In the genomic region with DNA sequence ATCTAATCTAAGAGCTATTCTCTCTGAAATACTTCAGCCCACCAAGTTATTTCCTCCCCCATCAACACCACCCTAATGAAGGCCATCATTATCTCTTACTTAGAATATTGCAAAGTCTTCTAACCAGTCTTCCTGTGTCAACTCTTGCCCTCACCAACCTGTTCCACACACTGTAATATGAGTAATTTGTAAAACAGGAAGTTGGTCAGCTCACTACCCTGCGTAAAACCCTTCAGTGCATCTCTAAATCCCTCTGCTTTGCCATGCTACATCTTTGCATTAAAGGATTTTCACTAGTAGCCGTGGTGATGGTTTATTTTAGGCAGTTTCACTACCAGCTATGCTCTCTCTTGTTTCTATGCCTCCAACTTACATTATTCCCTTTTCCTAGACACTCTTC, we compare ENCODE assay signal across 8 cellular contexts.
DNase-seq lines count a peak whose midpoint lies in the region; ATAC-seq, FAIRE-seq and TF ChIP-seq lines count a peak whose summit lies in the region.

No MANE protein-coding gene starts in this region.

- TF ChIP-seq CTCF in right atrium auricular region (IDR thresholded peaks at IDR 0.05) (no peak), kidney (IDR thresholded peaks at IDR 0.05; ENCODE audit: borderline replicate concordance, extremely low read depth, insufficient read depth) (no peak)

- no peak for FAIRE-seq in kidney (lab: Jason Lieb, UNC)

- H3K9me3 ChIP-seq in right atrium auricular region (no peaks in the 10 kb centered on the region), kidney (ENCODE audit: control insufficient read depth in 1 of 2, low read length in 2 of 2) (no peaks in the 10 kb centered on the region)

- H3K4me3 ChIP-seq in right atrium auricular region (no peak overlapping the region), kidney (ENCODE audit: low read length in 2 of 2) (no peak overlapping the region)

- H3K4me1 ChIP-seq in right atrium auricular region (peaks cover 0 to 3% of the 10 kb centered on the region in 2 donors), kidney (ENCODE audit: control insufficient read depth in 1 of 2, insufficient read depth in 1 of 2, low read depth in 1 of 2, low read length in 2 of 2) (peaks cover 4% of the 10 kb centered on the region in 2 donors)

- H3K27ac ChIP-seq in right atrium auricular region (no peak overlapping the region), kidney (ENCODE audit: low read depth in 2 of 2, low read length in 2 of 2) (no peak overlapping the region)

- no peak overlapping the region for H3K9ac ChIP-seq in kidney (ENCODE audit: low read length in 2 of 2)

- no peak for DNase-seq in left ventricle myocardium superior
- DNase-seq in right atrium auricular region (ENCODE audit: low spot score): no peak
- peak; percentile 2 for DNase-seq in RPMI7951 (ENCODE audit: low read depth)
- no peak for DNase-seq in stimulated activated naive CD8-positive, alpha-beta T cell treated with anti-CD3 and anti-CD28 coated beads, Interleukin-15, Interleukin-2, amounts not matched to agents 100 U/mL and 50 U/mL, for 24 hours
- DNase-seq in T1000 (lab: John Stamatoyannopoulos, UW): no peak
- no peak for DNase-seq in GM19240 (ENCODE audit: insufficient read length, low spot score)
- DNase-seq in kidney: no peak

- intact Hi-C loops in left ventricle myocardium superior (cut with micrococcal nuclease) (no loop called here), kidney (cut with DNase I) (no loop called here)

- H3K27me3 ChIP-seq in right atrium auricular region: no peaks in the 10 kb centered on the region

- ATAC-seq in left ventricle myocardium superior (peak; percentile 23), HG02943 (IDR thresholded peaks at IDR 0.05; ENCODE audit: low read depth, unreplicated experiment) (peak; percentile 90)
- ATAC-seq in stimulated activated naive CD8-positive, alpha-beta T cell treated with anti-CD3 and anti-CD28 coated beads, Interleukin-15, Interleukin-2, amounts not matched to agents 100 U/mL and 50 U/mL, for 24 hours: peak; percentile 93

- H3K36me3 ChIP-seq in right atrium auricular region (no peaks in the 10 kb centered on the region), kidney (ENCODE audit: control insufficient read depth in 1 of 2, insufficient read depth in 2 of 2, low read length in 2 of 2) (no peaks in the 10 kb centered on the region)

Comparison
In these comparisons a context has a peak if more than half of its experiments do, and no peak if none do; other contexts are left out.
1. ATAC-seq: peak in every context shown above with its lines; median percentile 93 in stimulated activated naive CD8-positive, alpha-beta T cell treated with anti-CD3 and anti-CD28 coated beads, Interleukin-15, Interleukin-2, amounts not matched to agents 100 U/mL and 50 U/mL, for 24 hours; 90 in HG02943; 23 in left ventricle myocardium superior.